In the genomic region with DNA sequence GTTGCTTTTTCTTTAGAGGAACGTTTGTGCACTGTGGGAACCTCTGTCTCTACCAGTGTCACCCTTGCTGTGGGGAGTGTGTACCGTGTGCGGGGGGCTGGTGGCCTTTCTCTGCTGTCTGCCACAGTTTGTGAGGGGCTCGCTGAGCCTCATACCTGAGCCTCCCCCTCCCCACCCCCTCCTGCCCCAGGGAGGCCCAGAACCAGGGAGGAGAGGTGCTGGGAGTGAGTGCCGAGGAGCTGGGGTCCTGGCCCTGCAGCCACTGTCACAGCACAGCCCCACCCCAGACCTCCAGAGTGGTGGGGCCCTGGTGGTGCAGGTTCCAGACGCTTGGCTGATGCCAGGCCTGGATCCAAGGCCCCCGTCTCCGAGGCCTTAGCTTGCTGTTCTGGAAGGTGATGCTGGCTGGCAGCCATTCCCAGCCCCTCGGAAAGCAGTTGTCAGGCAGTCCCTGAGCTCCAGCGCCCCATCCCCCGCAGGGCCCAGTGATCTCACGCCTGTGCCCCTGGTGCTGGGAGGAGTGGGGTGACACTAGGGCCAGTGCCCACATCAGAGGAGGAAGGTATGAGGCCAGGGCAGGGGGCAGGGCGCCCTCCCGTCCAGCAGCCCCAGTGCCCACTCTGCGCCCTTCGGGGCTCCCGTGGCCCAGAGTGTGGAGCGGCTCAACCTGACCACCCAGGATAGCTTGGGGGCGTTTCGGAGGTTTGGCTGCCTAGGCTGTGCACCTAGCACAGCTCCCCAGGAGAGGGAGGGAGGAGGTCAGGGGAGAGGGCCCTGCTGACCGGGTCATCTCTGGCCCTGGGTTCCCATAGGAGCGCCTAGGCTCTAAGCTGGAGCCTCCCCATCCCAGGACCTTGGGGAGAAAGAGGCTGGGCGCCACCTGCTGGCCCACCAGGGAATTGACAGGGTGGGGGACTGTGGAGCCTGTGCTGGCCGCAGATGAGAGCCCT, we compare ENCODE assay signal across 8 cellular contexts. TPM values are rescaled to one million over a fixed set of nuclear protein-coding genes. Genes with fewer than 3 reads are reported as not detected.
DNase-seq lines count a peak whose midpoint lies in the region; ATAC-seq and TF ChIP-seq lines count a peak whose summit lies in the region.

No MANE protein-coding gene starts in this region.

- H3K27me3 ChIP-seq in adrenal gland = no peaks in the 10 kb centered on the region

- no peaks in the 10 kb centered on the region for H3K4me1 ChIP-seq in adrenal gland (replicated peaks in 1 of 2)

- no peaks in the 10 kb centered on the region for H3K36me3 ChIP-seq in adrenal gland (replicated peaks in 1 of 2)

- DNase-seq in NCI-H2196 (lab: John Stamatoyannopoulos, UW; ENCODE audit: unreplicated experiment) (peak; percentile 29), NCI-H2196 treated with DMSO at 0.1 percent for 48 hours (lab: John Stamatoyannopoulos, UW; ENCODE audit: unreplicated experiment) (no peak), OCI-M1 (lab: John Stamatoyannopoulos, UW) (peak; percentile 69), adrenal gland (peak; percentile 51 to 76 (median 65)), hypothalamus (lab: John Stamatoyannopoulos, UW) (peak in 33 of 51 donors; percentile 10 to 76 (median 35)), NCI-H1105 (lab: John Stamatoyannopoulos, UW) (no peak)
- peak; percentile 51 to 62 for DNase-seq in stimulated activated CD4-positive, alpha-beta T cell treated with anti-CD3 and anti-CD28 coated beads, Interleukin-2, amount 100 ng/mL, for 24 hours

- H3K27ac ChIP-seq in adrenal gland = no peak overlapping the region

- H3K9me3 ChIP-seq in adrenal gland (replicated peaks in 1 of 3) = no peaks in the 10 kb centered on the region

- no peak for ATAC-seq in GM18519 (IDR thresholded peaks at IDR 0.05; ENCODE audit: low FRiP score, unreplicated experiment)

- intact Hi-C loops in adrenal gland (cut with DNase I) = loop anchor here (5.0 to 10.0 kb wide), 4 partner anchors 181 to 418 kb away; a partner anchor contains a TSS

- TF ChIP-seq CTCF in adrenal gland (IDR thresholded peaks at IDR 0.05) = peak; percentile 44 to 75 (median 62)

- H3K4me3 ChIP-seq in adrenal gland = no peak overlapping the region

- no peak for TF ChIP-seq POLR2A in adrenal gland (IDR thresholded peaks at IDR 0.05)

- WGBS in adrenal gland, 4 donors = 60 to 80% (median 74%) methylated on average over 6 to 22 of the region's 24 CpGs; no CpG with 5 or more reads in 1 of the 4 donors

RNA-seq across cellular contexts. Expression of a gene that starts 53.0 kb away (rescaled TPM):
- total RNA-seq in adrenal gland = not detected
- polyA plus RNA-seq in adrenal gland = not detected

Comparison
In these comparisons a context has a peak if more than half of its experiments do, and no peak if none do; other contexts are left out.
1. DNase-seq: peak in NCI-H2196 (single experiment), OCI-M1 (single experiment), adrenal gland (7 of 7), hypothalamus (33 of 51) and stimulated activated CD4-positive, alpha-beta T cell treated with anti-CD3 and anti-CD28 coated beads, Interleukin-2, amount 100 ng/mL, for 24 hours (2 of 2); none in NCI-H2196 treated with DMSO at 0.1 percent for 48 hours (single experiment) and NCI-H1105 (single experiment).